In the genomic region with DNA sequence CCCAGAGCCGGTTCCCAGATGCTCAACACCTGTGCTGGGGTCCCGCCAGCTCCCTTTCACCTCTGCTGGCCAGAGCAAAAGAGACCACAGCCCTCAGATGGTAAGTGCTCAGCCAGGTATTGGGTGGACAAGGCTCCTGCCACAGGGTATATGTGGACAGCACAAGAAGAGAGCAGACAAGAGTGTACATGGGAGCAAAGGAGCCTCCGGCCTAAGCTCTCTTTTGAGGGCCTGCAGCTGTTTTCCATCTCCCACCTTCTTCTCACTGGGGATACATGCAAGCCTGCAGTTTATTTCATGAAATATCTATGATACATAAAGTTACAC, we compare ENCODE assay signal across 25 cellular contexts. TPM values are rescaled to one million over a fixed set of nuclear protein-coding genes. Genes with fewer than 3 reads are reported as not detected.
DNase-seq lines count a peak whose midpoint lies in the region; ATAC-seq, FAIRE-seq and TF ChIP-seq lines count a peak whose summit lies in the region.
"Had no signal": no experiment of that assay in that cellular context is flagged by ENCODE, and none has a peak within 500 bp of the region (broad histone marks: within the 10 kb centered on the region; RNA-seq: fewer than 3 reads in every experiment).

No MANE protein-coding gene starts in this region.

- H3K27me3 Mint-ChIP-seq in Calu3 (ENCODE audit: unreplicated experiment) (no peaks in the 10 kb centered on the region), progenitor cell of endocrine pancreas (no peaks in the 10 kb centered on the region), T-helper 17 cell (peaks cover 12% of the 10 kb centered on the region)

- peak; percentile 66 for ATAC-seq in HepG2
- no peak for ATAC-seq in T-helper 17 cell
- no peak for ATAC-seq in GM21423 (IDR thresholded peaks at IDR 0.05; ENCODE audit: unreplicated experiment)

- no peak overlapping the region for H3K4me3 ChIP-seq in colonic mucosa
- peak overlapping the region in 1 of 3 experiments; percentile 42; a peak in 1 of 6 replicates for H3K4me3 ChIP-seq in HepG2 (replicated peaks in 1 of 3; ENCODE audit: insufficient read depth in 1 of 3, low read depth in 2 of 3, low read length in 3 of 3)
- no peak overlapping the region for H3K4me3 ChIP-seq in smooth muscle cell
- H3K4me3 ChIP-seq: SJCRH30 had no signal

- H3K27ac Mint-ChIP-seq in Calu3 (ENCODE audit: unreplicated experiment), result no peak overlapping the region
- peak overlapping the region; percentile 93 for H3K27ac Mint-ChIP-seq in progenitor cell of endocrine pancreas
- no peak overlapping the region for H3K27ac Mint-ChIP-seq in T-helper 17 cell
- H3K27ac Mint-ChIP-seq: CD8-positive, alpha-beta memory T cell had no signal

- no TSS peak for BruUV-seq in Calu3 (replicated peaks; lab: Mats Ljungman, UMichigan)
- no TSS peak for BruUV-seq in HepG2 (replicated peaks; lab: Mats Ljungman, UMichigan)

- H3K36me3 ChIP-seq in colonic mucosa (no peaks in the 10 kb centered on the region), HepG2 (replicated peaks in 1 of 2; ENCODE audit: control insufficient read depth in 1 of 2, insufficient read depth in 2 of 2, low read length in 2 of 2) (no peaks in the 10 kb centered on the region; a peak in 1 of 5 replicates), smooth muscle cell (ENCODE audit: low read depth) (no peaks in the 10 kb centered on the region)
- H3K36me3 ChIP-seq: SJCRH30 had no signal

- TF ChIP-seq CTCF in Calu3 (IDR thresholded peaks at IDR 0.05; ENCODE audit: unreplicated experiment), result no peak
- no peak for TF ChIP-seq CTCF in colonic mucosa (IDR thresholded peaks at IDR 0.05)
- TF ChIP-seq CTCF in HepG2 (CRISPR knock-in tag; IDR thresholded peaks at IDR 0.05), result no peak
- no peak for TF ChIP-seq CTCF in progenitor cell of endocrine pancreas (IDR thresholded peaks at IDR 0.05; ENCODE audit: unreplicated experiment)
- TF ChIP-seq CTCF in smooth muscle cell (IDR thresholded peaks at IDR 0.05; ENCODE audit: borderline replicate concordance, insufficient read depth, poor library complexity, severe bottlenecking), result no peak

- peak overlapping the region; percentile 20 for H3K4me3 Mint-ChIP-seq in Calu3 (ENCODE audit: low read depth, unreplicated experiment)
- H3K4me3 Mint-ChIP-seq in progenitor cell of endocrine pancreas (ENCODE audit: low read depth), result peak overlapping the region; percentile 46
- no peak overlapping the region for H3K4me3 Mint-ChIP-seq in T-helper 17 cell
- H3K4me3 Mint-ChIP-seq: CD8-positive, alpha-beta memory T cell had no signal

- H2AFZ ChIP-seq in HepG2 (ENCODE audit: low read length), result no peak overlapping the region
- H2AFZ ChIP-seq in smooth muscle cell (ENCODE audit: low read depth), result no peak overlapping the region

- in situ Hi-C loops in HepG2 (cut with HindIII; ENCODE audit: extremely low pct_ligation_motif_present, low pct_unique_long_range_greater_than_20kb), result no loop called here

- no peak for TF ChIP-seq POLR2A in HepG2 (IDR thresholded peaks at IDR 0.05; ENCODE audit: insufficient read depth in 1 of 2, low read depth in 2 of 2, low read length in 2 of 2)

- no peak overlapping the region for H3K9ac ChIP-seq in colonic mucosa (ENCODE audit: low read depth in 2 of 2, low read length in 2 of 2)
- H3K9ac ChIP-seq in HepG2 (ENCODE audit: insufficient read depth, low read depth, low read length), result no peak overlapping the region
- no peak overlapping the region for H3K9ac ChIP-seq in smooth muscle cell (ENCODE audit: low read depth)

- H3K4me1 Mint-ChIP-seq in Calu3 (ENCODE audit: low read depth, unreplicated experiment) (peaks cover 34% of the 10 kb centered on the region), progenitor cell of endocrine pancreas (ENCODE audit: low read depth) (peaks cover 23% of the 10 kb centered on the region), T-helper 17 cell (peaks cover 15% of the 10 kb centered on the region)

- peak overlapping the region; percentile 76 for H3K4me2 ChIP-seq in HepG2 (ENCODE audit: low read depth, low read length)
- H3K4me2 ChIP-seq in smooth muscle cell, result no peak overlapping the region

- WGBS in HepG2 (ENCODE audit: low lambda C conversion rate), result 69% methylated on average over 3 of the region's 3 CpGs
- 96% methylated on average over 3 of the region's 3 CpGs for WGBS in smooth muscle cell (ENCODE audit: low lambda C conversion rate)

- intact Hi-C loops in Calu3 (cut with micrococcal nuclease; ENCODE audit: unreplicated experiment) (loop anchor here (2.0 kb wide), 3 partner anchors 63 to 545 kb away; no protein-coding TSS in a partner anchor), colonic mucosa (cut with DNase I) (no loop called here), HepG2 (cut with micrococcal nuclease; ENCODE audit: unreplicated experiment) (loop anchor here (2.0 to 5.0 kb wide), 2 partner anchors 13 to 62 kb away; no protein-coding TSS in a partner anchor)

- CTCF ChIA-PET in Calu3 (lab: Charles Lee) (interaction anchor here (0.6 to 2.0 kb wide), 9 partner anchors 17 to 546 kb away, joined by 3 to 8 read pairs (median 4); no protein-coding TSS in a partner anchor), HepG2 (lab: Yijun Ruan, JAX; ENCODE audit: low intra/inter-chr PET ratio, low total read pairs) (interaction anchor here (0.9 kb wide), 1 partner anchor 18 kb away, joined by 4 read pairs; no protein-coding TSS in a partner anchor)

- H3K9me3 ChIP-seq in colonic mucosa (no peaks in the 10 kb centered on the region), HepG2 (ENCODE audit: low read length) (no peaks in the 10 kb centered on the region), smooth muscle cell (replicated peaks; ENCODE audit: low read depth) (no peaks in the 10 kb centered on the region), T-helper 17 cell (ENCODE audit: control insufficient read depth, low read length, poor library complexity, severe bottlenecking) (no peaks in the 10 kb centered on the region)
- H3K9me3 ChIP-seq: Peyer's patch, SJCRH30 had no signal

- H3K4me1 ChIP-seq in colonic mucosa (no peaks in the 10 kb centered on the region), HepG2 (ENCODE audit: insufficient read depth, low read length) (peaks cover 29% of the 10 kb centered on the region), smooth muscle cell (ENCODE audit: low read depth) (no peaks in the 10 kb centered on the region)
- H3K4me1 ChIP-seq: SJCRH30 had no signal

- TF ChIP-seq RAD21 in HepG2 (CRISPR knock-in tag; IDR thresholded peaks at IDR 0.05), result no peak

- no peaks in the 10 kb centered on the region for H3K27me3 ChIP-seq in colonic mucosa
- no peaks in the 10 kb centered on the region for H3K27me3 ChIP-seq in HepG2 (ENCODE audit: control insufficient read depth in 1 of 2, insufficient read depth in 2 of 2, low read length in 2 of 2)
- H3K27me3 ChIP-seq in smooth muscle cell (ENCODE audit: low read depth), result no peaks in the 10 kb centered on the region
- H3K27me3 ChIP-seq: Peyer's patch had no signal

- FAIRE-seq in HepG2 (lab: Jason Lieb, UNC), result no peak
- FAIRE-seq: H1, HTR-8/SVneo had no signal

- H3K27ac ChIP-seq in colonic mucosa (peak overlapping the region; percentile 37), HepG2 (ENCODE audit: extremely low read length, insufficient read depth, low read length) (peak overlapping the region; percentile 63), smooth muscle cell (ENCODE audit: low read depth) (no peak overlapping the region)
- H3K27ac ChIP-seq: C4-2B, SJCRH30 had no signal

- DNase-seq in Calu3 (no peak), colonic mucosa (no peak), HepG2 (ENCODE audit: low spot score) (no peak), progenitor cell of endocrine pancreas (ENCODE audit: low spot score, unreplicated experiment) (no peak), smooth muscle cell (lab: John Stamatoyannopoulos, UW; ENCODE audit: unreplicated experiment) (no peak), T-helper 17 cell (no peak)
- DNase-seq in stimulated activated CD4-positive, alpha-beta T cell treated with anti-CD3 and anti-CD28 coated beads, Interleukin-4, amount 100 ng/mL, for 4 hours, result no peak
- DNase-seq: CD8-positive, alpha-beta memory T cell; EL; GF-D8; IMR-90; MV-4-11; NCI-H1105 treated with DMSO at 0.1 percent for 48 hours; NCI-H1694; NCI-H2081 treated with DMSO at 0.1 percent for 48 hours; NCI-H446; Peyer's patch; SJCRH30 had no signal

- POLR2A ChIA-PET in HepG2 (lab: Yijun Ruan, JAX), result interaction anchor here (0.9 to 2.2 kb wide), 14 partner anchors 10 to 147 kb away, joined by 3 to 12 read pairs (median 5); partner anchors contain the start of gene DDC

- H3K9me3 Mint-ChIP-seq in Calu3 (ENCODE audit: low read depth, unreplicated experiment), result no peaks in the 10 kb centered on the region
- no peaks in the 10 kb centered on the region for H3K9me3 Mint-ChIP-seq in progenitor cell of endocrine pancreas (ENCODE audit: low read depth)

- H3F3A ChIP-seq in smooth muscle cell (ENCODE audit: low read depth), result no peaks in the 10 kb centered on the region

- peaks cover 33% of the 10 kb centered on the region for H3K36me3 Mint-ChIP-seq in Calu3 (ENCODE audit: insufficient read depth, unreplicated experiment)
- peaks cover 8% of the 10 kb centered on the region for H3K36me3 Mint-ChIP-seq in progenitor cell of endocrine pancreas (ENCODE audit: insufficient read depth)
- no peaks in the 10 kb centered on the region for H3K36me3 Mint-ChIP-seq in T-helper 17 cell (ENCODE audit: low read depth)

- no peak for TF ChIP-seq EP300 in HepG2 (IDR thresholded peaks at IDR 0.05; ENCODE audit: low read depth in 2 of 2, low read length in 2 of 2)
- no peak for TF ChIP-seq EP300 in HepG2 (CRISPR knock-in tag; IDR thresholded peaks at IDR 0.05; ENCODE audit: borderline replicate concordance)

- no peaks in the 10 kb centered on the region for H4K20me1 ChIP-seq in HepG2 (ENCODE audit: insufficient read depth, low read length)
- H4K20me1 ChIP-seq in smooth muscle cell (ENCODE audit: low read depth), result no peaks in the 10 kb centered on the region

- H3K79me2 ChIP-seq in HepG2 (ENCODE audit: insufficient read depth, low read length) (no peaks in the 10 kb centered on the region), smooth muscle cell (ENCODE audit: low read depth) (no peaks in the 10 kb centered on the region)

RNA-seq across cellular contexts. Expression of gene DDC, which starts 50.3 kb away (rescaled TPM):
- 3.7 and 5.2 TPM in 2 replicates for total RNA-seq in Calu3 (2022)
- 10 to 100 TPM; 85.4 to 90.2 TPM for total RNA-seq in colonic mucosa
- 93.3 and 126 TPM in 2 replicates for total RNA-seq in HepG2 (2016; rRNA removed; fragmentation: Illumina TruSeq; extraction: Trizol)
- total RNA-seq in HepG2 (2016; cell fraction: cytosol; rRNA removed; fragmentation: Illumina TruSeq; extraction: Trizol; ENCODE audit: low read depth), result 23.4 and 29.3 TPM in 2 replicates
- 98.6 and 126 TPM in 2 replicates for total RNA-seq in HepG2 (2016; cell fraction: insoluble cytoplasmic fraction; rRNA removed; fragmentation: Illumina TruSeq; extraction: Trizol)
- 43.9 and 45.3 TPM in 2 replicates for total RNA-seq in HepG2 (2016; cell fraction: membrane; rRNA removed; fragmentation: Illumina TruSeq; extraction: Trizol)
- total RNA-seq in HepG2 (2016; cell fraction: nucleus; rRNA removed; fragmentation: Illumina TruSeq; extraction: Trizol), result 63.9 and 66.7 TPM in 2 replicates
- 10.1 and 11.7 TPM in 2 replicates for polyA plus RNA-seq in HepG2 (2011; rRNA removed)
- 10.8 and 11.7 TPM in 2 replicates for polyA plus RNA-seq in HepG2 (2011; cell fraction: cytosol; rRNA removed)
- polyA plus RNA-seq in HepG2 (2011; cell fraction: nucleus; rRNA removed), result 7.3 and 9.2 TPM in 2 replicates
- polyA plus RNA-seq in HepG2 (2012), result 25.0 and 51.6 TPM in 2 replicates
- 17.2 and 21.3 TPM in 2 replicates for polyA plus RNA-seq in HepG2 (2016; cell fraction: cytosol; fragmentation: Illumina TruSeq; extraction: Trizol; ENCODE audit: low read depth)
- polyA plus RNA-seq in HepG2 (2016; cell fraction: insoluble cytoplasmic fraction; fragmentation: Illumina TruSeq; extraction: Trizol; ENCODE audit: low read depth), result 93.5 and 100 TPM in 2 replicates
- 22.3 and 29.4 TPM in 2 replicates for polyA plus RNA-seq in HepG2 (2016; cell fraction: membrane; fragmentation: Illumina TruSeq; extraction: Trizol; ENCODE audit: low read depth)
- 62.4 and 68.1 TPM in 2 replicates for polyA plus RNA-seq in HepG2 (2016; cell fraction: nucleus; fragmentation: Illumina TruSeq; extraction: Trizol; ENCODE audit: insufficient read depth, low read depth)
- polyA minus RNA-seq in HepG2 (2011; rRNA and poly(A)+ RNA removed; ENCODE audit: low replicate concordance), result 14.2 TPM in 1 of 2 replicates, not detected in the other
- polyA minus RNA-seq in HepG2 (2011; cell fraction: cytosol; rRNA and poly(A)+ RNA removed), result 6.2 and 7.7 TPM in 2 replicates
- 10.3 and 12.4 TPM in 2 replicates for polyA minus RNA-seq in HepG2 (2011; cell fraction: nucleus; rRNA and poly(A)+ RNA removed)
- 37.3 and 44.6 TPM in 2 replicates for total RNA-seq in progenitor cell of endocrine pancreas
- total RNA-seq in smooth muscle cell, result not detected in 2 replicates
- not detected in 2 replicates for polyA plus RNA-seq in smooth muscle cell
- not detected for total RNA-seq in T-helper 17 cell
- total RNA-seq: A172; CD8-positive, alpha-beta memory T cell; H1; IMR-90; OCI-LY7; SJCRH30 had no signal
- polyA plus RNA-seq: AG04450; CD8-positive, alpha-beta memory T cell; IMR-90 had no signal
